1 cellular context compared by ENCODE assay signal in the genomic region with DNA sequence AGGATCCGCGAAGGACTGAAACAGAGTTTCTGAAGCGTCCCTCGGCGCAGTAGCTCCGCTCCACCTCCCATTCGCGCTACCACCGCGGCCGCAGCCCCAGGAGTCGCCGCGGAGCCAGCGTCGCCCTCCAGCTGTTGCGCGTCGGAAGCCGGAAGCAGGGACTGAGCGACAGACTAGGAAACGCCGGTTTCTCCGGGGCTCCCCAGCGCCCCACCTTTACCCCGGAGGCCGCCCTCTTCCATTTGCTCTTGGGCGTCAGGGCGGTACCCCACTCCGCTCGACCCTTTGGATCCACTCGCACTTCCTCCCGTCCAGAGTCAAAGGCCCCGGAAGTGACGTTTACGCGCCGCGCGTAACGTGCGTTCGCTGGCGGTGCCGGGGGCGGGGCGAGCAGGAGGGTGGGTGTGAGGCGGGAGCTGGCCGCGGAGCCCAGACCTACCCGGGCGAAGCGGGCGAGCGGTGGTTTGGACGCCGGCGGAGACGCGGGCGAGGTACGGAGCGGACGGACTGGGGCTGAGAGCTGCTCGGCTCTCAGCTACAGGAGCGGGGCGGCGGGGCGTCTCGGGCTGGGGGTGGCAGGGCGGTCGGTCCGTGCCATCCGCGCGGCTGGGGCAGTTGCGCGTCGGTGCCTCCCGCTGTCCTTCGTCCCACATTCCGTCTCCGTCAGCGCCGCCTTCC.
TF ChIP-seq lines count a peak whose summit lies in the region.

TSS of gene RABGEF1 (plus strand) at position 432 of the 678 bp plus-strand sequence. CDS start 31,167 bp downstream, outside the sequence.

TF ChIP-seq in K562, 482 proteins besides CTCF, POLR2A, EP300 and RAD21 (continued from another document and continues in another):
- TF ChIP-seq, protein P1, sequence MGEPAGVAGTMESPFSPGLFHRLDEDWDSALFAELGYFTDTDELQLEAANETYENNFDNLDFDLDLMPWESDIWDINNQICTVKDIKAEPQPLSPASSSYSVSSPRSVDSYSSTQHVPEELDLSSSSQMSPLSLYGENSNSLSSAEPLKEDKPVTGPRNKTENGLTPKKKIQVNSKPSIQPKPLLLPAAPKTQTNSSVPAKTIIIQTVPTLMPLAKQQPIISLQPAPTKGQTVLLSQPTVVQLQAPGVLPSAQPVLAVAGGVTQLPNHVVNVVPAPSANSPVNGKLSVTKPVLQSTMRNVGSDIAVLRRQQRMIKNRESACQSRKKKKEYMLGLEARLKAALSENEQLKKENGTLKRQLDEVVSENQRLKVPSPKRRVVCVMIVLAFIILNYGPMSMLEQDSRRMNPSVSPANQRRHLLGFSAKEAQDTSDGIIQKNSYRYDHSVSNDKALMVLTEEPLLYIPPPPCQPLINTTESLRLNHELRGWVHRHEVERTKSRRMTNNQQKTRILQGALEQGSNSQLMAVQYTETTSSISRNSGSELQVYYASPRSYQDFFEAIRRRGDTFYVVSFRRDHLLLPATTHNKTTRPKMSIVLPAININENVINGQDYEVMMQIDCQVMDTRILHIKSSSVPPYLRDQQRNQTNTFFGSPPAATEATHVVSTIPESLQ (CRISPR knock-in tag; IDR thresholded peaks at IDR 0.05): peak; percentile 83; the same call in 1 of the 2 replicates
- peak; percentile 60; the same call in 1 of the 2 replicates for TF ChIP-seq ZBTB1 (CRISPR knock-in tag; IDR thresholded peaks at IDR 0.05; ENCODE audit: borderline replicate concordance, low read depth)
- TF ChIP-seq AFF4 (CRISPR knock-in tag; IDR thresholded peaks at IDR 0.05): peak; percentile 15; the same call in 1 of the 2 replicates
- TF ChIP-seq CBX1 (IDR thresholded peaks at IDR 0.05; ENCODE audit: low read depth): peak; percentile 87
- TF ChIP-seq, protein P2, sequence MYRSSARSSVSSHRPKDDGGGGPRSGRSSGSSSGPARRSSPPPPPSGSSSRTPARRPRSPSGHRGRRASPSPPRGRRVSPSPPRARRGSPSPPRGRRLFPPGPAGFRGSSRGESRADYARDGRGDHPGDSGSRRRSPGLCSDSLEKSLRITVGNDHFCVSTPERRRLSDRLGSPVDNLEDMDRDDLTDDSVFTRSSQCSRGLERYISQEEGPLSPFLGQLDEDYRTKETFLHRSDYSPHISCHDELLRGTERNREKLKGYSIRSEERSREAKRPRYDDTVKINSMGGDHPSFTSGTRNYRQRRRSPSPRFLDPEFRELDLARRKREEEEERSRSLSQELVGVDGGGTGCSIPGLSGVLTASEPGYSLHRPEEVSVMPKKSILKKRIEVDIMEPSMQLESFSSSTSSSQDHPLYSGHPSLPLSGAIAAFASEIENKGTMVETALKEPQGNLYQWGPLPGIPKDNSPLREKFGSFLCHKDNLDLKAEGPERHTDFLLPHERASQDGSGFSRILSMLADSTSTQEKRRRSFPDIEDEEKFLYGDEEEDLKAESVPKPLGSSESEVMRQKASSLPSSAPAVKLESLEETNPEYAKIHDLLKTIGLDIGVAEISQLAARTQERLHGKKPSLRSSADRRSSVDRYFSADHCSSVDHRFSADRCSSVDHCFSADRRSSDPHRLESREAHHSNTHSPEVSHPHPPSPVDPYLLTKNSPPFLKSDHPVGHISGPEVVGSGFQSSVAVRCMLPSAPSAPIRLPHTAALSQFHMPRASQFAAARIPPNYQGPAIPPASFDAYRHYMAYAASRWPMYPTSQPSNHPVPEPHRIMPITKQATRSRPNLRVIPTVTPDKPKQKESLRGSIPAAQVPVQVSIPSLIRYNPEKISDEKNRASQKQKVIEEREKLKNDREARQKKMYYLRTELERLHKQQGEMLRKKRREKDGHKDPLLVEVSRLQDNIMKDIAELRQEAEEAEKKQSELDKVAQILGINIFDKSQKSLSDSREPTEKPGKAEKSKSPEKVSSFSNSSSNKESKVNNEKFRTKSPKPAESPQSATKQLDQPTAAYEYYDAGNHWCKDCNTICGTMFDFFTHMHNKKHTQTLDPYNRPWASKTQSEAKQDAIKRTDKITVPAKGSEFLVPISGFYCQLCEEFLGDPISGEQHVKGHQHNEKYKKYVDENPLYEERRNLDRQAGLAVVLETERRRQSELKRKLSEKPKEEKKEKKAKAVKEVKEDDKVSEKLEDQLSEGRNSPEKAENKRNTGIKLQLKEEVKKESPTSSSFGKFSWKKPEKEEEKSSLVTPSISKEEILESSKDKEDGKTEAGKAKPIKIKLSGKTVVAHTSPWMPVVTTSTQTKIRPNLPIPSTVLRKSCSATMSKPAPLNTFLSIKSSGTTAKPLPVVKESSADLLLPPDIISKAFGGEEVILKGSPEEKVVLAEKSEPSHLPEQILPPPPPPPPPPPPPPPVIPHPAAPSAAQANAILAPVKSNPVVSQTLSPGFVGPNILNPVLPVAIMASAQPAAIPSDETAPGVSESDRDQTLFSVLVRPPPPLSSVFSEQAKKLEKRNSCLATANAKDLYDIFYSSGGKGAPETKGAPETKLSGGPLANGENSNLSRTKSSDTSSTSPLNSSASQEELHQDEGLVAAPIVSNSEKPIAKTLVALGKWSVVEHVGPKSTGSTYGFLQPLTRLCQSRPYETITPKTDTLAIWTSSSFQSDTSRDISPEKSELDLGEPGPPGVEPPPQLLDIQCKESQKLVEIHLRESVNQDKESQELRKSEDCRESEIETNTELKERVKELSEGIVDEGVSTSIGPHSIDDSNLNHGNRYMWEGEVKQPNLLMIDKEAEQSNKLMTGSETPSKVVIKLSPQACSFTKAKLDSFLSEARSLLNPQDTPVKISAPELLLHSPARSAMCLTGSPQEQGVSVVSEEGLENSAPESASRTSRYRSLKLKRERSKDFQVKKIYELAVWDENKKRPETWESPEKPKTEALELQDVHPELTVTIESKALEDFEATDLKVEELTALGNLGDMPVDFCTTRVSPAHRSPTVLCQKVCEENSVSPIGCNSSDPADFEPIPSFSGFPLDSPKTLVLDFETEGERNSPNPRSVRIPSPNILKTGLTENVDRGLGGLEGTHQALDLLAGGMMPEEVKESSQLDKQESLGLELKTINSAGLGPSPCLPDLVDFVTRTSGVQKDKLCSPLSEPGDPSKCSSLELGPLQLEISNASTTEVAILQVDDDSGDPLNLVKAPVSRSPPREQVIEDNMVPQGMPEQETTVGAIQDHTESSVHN (IDR thresholded peaks at IDR 0.05; ENCODE audit: borderline replicate concordance in 1 of 2, low read depth in 1 of 2): no peak
- TF ChIP-seq ZNF740 (CRISPR knock-in tag; IDR thresholded peaks at IDR 0.05): 0 out of 2 replicates have a peak, but pooled peaks have one; percentile 25
- TF ChIP-seq ZNF740 (tag; IDR thresholded peaks at IDR 0.05): no peak
- peak; percentile 98 for TF ChIP-seq GMEB1 (CRISPR knock-in tag; IDR thresholded peaks at IDR 0.05)
- peak; percentile 94 for TF ChIP-seq ZBTB40 (IDR thresholded peaks at IDR 0.05)
- no peak for TF ChIP-seq ZBTB40 (CRISPR knock-in tag; IDR thresholded peaks at IDR 0.05)
- TF ChIP-seq KAT7 (CRISPR knock-in tag; IDR thresholded peaks at IDR 0.05; ENCODE audit: borderline replicate concordance): 0 out of 2 replicates have a peak, but pooled peaks have one; percentile 5
- TF ChIP-seq ELF4 (CRISPR knock-in tag; IDR thresholded peaks at IDR 0.05): peak; percentile 70
- TF ChIP-seq, protein P3, sequence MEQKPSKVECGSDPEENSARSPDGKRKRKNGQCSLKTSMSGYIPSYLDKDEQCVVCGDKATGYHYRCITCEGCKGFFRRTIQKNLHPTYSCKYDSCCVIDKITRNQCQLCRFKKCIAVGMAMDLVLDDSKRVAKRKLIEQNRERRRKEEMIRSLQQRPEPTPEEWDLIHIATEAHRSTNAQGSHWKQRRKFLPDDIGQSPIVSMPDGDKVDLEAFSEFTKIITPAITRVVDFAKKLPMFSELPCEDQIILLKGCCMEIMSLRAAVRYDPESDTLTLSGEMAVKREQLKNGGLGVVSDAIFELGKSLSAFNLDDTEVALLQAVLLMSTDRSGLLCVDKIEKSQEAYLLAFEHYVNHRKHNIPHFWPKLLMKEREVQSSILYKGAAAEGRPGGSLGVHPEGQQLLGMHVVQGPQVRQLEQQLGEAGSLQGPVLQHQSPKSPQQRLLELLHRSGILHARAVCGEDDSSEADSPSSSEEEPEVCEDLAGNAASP (IDR thresholded peaks at IDR 0.05): no peak
- TF ChIP-seq ELF2 (CRISPR knock-in tag; IDR thresholded peaks at IDR 0.05): peak; percentile 84; the same call in 1 of the 2 replicates
